In the genomic region with DNA sequence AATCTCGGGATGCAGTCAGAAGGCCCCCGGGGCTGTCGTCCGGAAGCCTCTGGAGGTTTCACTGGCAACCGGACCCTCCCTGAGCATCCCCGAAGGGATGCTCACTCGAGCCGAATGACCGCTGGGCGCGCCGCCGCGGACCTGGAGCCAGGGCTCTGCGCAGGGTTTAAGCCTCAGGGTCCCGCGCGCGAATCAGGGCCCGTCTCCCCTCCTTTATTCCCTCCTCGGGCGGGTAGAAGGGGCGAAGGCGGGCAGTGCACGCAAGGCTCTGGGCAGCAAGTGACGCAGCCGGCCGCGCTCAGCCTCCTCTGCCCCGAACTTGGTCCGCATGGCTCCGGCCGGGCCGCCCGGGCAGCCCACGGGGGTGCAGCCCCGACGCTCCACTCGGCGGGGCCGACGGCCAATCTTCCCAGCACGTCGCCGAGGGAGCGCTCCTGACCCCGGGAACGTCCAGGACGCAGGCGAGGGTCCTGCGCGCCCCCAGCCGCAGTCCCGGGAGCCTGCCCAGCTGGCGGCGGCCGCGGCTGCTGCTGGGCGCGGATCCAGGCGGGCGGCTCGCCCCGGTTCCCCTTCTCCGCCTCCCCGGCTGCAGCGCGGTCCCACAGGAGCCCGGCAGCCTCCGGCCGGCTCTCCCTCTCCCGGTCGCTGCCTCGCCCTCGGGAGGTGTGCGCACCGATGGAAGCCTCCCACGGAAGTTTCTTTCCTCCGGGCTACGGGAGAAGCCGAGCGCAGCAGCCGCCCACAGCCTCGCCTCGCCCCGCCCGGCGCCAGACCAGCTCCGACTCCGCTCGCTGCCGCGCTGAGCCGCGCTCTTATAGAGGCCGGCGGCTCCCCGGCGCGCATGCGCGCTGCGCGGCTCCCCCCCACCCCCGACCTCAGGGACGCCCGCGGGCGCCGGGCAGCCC, we compare ENCODE assay signal across 8 cellular contexts. TPM values are rescaled to one million over a fixed set of nuclear protein-coding genes. Genes with fewer than 3 reads are reported as not detected.
DNase-seq lines count a peak whose midpoint lies in the region; ATAC-seq and TF ChIP-seq lines count a peak whose summit lies in the region.

A gene (minus strand): TSS at position 786 of the 905 bp plus-strand sequence. CDS start 1,041 bp downstream, outside the sequence.

- H3K4me3 ChIP-seq in uterus (peak within 1 kb of the TSS in 1 of 2 donors; percentile 15), Karpas-422 (ENCODE audit: low read length) (no peak within 1 kb of the TSS)

- H3K9me2 ChIP-seq in Karpas-422 (replicated peaks; ENCODE audit: insufficient read depth, low read length) = no peaks in the 10 kb centered on the region

- H3K4me1 Mint-ChIP-seq in neural crest cell = peaks cover 15% of the 10 kb centered on the region

- no peaks in the 10 kb centered on the region for H3K79me2 ChIP-seq in Karpas-422 (ENCODE audit: low read length)

- H3K27ac Mint-ChIP-seq in neural crest cell (ENCODE audit: unreplicated experiment) = no peak within 1 kb of the TSS

- TF ChIP-seq CTCF in foreskin keratinocyte (conservative IDR thresholded peaks at IDR 0.05) = no peak
- TF ChIP-seq CTCF in neural crest cell (conservative IDR thresholded peaks at IDR 0.05) = no peak
- no peak for TF ChIP-seq CTCF in uterus (IDR thresholded peaks at IDR 0.05)

- no peak within 1 kb of the TSS for H2AFZ ChIP-seq in Karpas-422 (ENCODE audit: low read length)

- no peak within 1 kb of the TSS for H3K27ac ChIP-seq in foreskin keratinocyte
- H3K27ac ChIP-seq in uterus = no peak within 1 kb of the TSS
- H3K27ac ChIP-seq in Karpas-422 (ENCODE audit: low read length) = no peak within 1 kb of the TSS

- no peaks in the 10 kb centered on the region for H4K20me1 ChIP-seq in Karpas-422 (ENCODE audit: insufficient read depth, low read depth, low read length)

- H3K9me3 Mint-ChIP-seq in neural crest cell = no peaks in the 10 kb centered on the region

- H3K4me3 Mint-ChIP-seq in neural crest cell = peak within 1 kb of the TSS; percentile 77

- no peaks in the 10 kb centered on the region for H3K9me3 ChIP-seq in uterus
- no peaks in the 10 kb centered on the region for H3K9me3 ChIP-seq in Karpas-422 (ENCODE audit: low read length)

- peaks cover 70% of the 10 kb centered on the region for H3K27me3 Mint-ChIP-seq in neural crest cell (ENCODE audit: low read depth)

- DNase-seq in DMS153 (lab: John Stamatoyannopoulos, UW) (peak; percentile 67), DMS153 treated with DMSO at 0.1 percent for 48 hours (lab: John Stamatoyannopoulos, UW; ENCODE audit: unreplicated experiment) (no peak), NCI-H526 treated with DMSO at 0.1 percent for 48 hours (lab: John Stamatoyannopoulos, UW) (peak; percentile 36), foreskin keratinocyte (peak; percentile 12 to 54), neural crest cell (ENCODE audit: low read depth, low spot score) (peak; percentile 30), uterus (no peak), Karpas-422 (no peak)
- peak; percentile 22 for DNase-seq in activated gamma-delta T cell treated with anti-CD3 and anti-CD28 coated beads, Interleukin-2, amount 50 U/mL, for 16 hours (ENCODE audit: low read depth)

- intact Hi-C loops in uterus (cut with DNase I; ENCODE audit: low total_unique reads) = no loop called here

- H3K9ac ChIP-seq in Karpas-422 (ENCODE audit: low read length) = no peak within 1 kb of the TSS

- H3K4me2 ChIP-seq in Karpas-422 (ENCODE audit: low read depth, low read length, poor library complexity, severe bottlenecking) = no peak within 1 kb of the TSS

- H3K36me3 ChIP-seq in uterus (no peaks in the 10 kb centered on the region), Karpas-422 (ENCODE audit: insufficient read depth, low read length) (no peaks in the 10 kb centered on the region)

- peak; percentile 12 to 54 for TF ChIP-seq POLR2A in uterus (IDR thresholded peaks at IDR 0.05)

- H3K4me1 ChIP-seq in foreskin keratinocyte (peaks cover 8% of the 10 kb centered on the region), uterus (peaks cover 0 to 13% of the 10 kb centered on the region in 2 donors), Karpas-422 (ENCODE audit: low read length) (no peaks in the 10 kb centered on the region)

- H3K27me3 ChIP-seq in foreskin keratinocyte = peaks cover 69% of the 10 kb centered on the region
- H3K27me3 ChIP-seq in uterus = peaks cover 0 to 38% of the 10 kb centered on the region in 2 donors
- H3K27me3 ChIP-seq in Karpas-422 (ENCODE audit: low read length) = no peaks in the 10 kb centered on the region

- no peaks in the 10 kb centered on the region for H3K36me3 Mint-ChIP-seq in neural crest cell (ENCODE audit: low read depth)

- ATAC-seq in foreskin keratinocyte = peak; percentile 74

RNA-seq across cellular contexts. Expression of the gene that starts here (rescaled TPM):
- total RNA-seq in foreskin keratinocyte = 1.9 and 2.5 TPM in 2 replicates
- 0.77 and 1.1 TPM in 2 replicates for polyA plus RNA-seq in foreskin keratinocyte
- total RNA-seq in neural crest cell = 1.3 and 1.7 TPM in 2 replicates
- total RNA-seq in uterus = 1 to 10 TPM in 1 of 4 donors, under 1 TPM in 2, not detected in 1; 0.24 to 6.0 (median 0.29) TPM
- not detected in 2 replicates for total RNA-seq in Karpas-422 (2014; rRNA removed; shearing (Covaris generic); ENCODE audit: low replicate concordance)

Comparison
In these comparisons a context has a peak if more than half of its experiments do, and no peak if none do; other contexts are left out.
1. DNase-seq: peak in DMS153 (single experiment), NCI-H526 treated with DMSO at 0.1 percent for 48 hours (single experiment), activated gamma-delta T cell treated with anti-CD3 and anti-CD28 coated beads, Interleukin-2, amount 50 U/mL, for 16 hours (single experiment), foreskin keratinocyte (2 of 2) and neural crest cell (single experiment); none in DMS153 treated with DMSO at 0.1 percent for 48 hours (single experiment), uterus (0 of 2) and Karpas-422 (single experiment).